1 cellular context compared by ENCODE assay signal in genomic region chr19:44752816-44753618, GRCh38.
TF ChIP-seq lines count a peak whose summit lies in the region.

No MANE protein-coding gene starts in this region.

TF ChIP-seq in K562, 482 proteins besides CTCF, POLR2A, EP300 and RAD21 (continued from another document and continues in another):
- TF ChIP-seq, protein P1, sequence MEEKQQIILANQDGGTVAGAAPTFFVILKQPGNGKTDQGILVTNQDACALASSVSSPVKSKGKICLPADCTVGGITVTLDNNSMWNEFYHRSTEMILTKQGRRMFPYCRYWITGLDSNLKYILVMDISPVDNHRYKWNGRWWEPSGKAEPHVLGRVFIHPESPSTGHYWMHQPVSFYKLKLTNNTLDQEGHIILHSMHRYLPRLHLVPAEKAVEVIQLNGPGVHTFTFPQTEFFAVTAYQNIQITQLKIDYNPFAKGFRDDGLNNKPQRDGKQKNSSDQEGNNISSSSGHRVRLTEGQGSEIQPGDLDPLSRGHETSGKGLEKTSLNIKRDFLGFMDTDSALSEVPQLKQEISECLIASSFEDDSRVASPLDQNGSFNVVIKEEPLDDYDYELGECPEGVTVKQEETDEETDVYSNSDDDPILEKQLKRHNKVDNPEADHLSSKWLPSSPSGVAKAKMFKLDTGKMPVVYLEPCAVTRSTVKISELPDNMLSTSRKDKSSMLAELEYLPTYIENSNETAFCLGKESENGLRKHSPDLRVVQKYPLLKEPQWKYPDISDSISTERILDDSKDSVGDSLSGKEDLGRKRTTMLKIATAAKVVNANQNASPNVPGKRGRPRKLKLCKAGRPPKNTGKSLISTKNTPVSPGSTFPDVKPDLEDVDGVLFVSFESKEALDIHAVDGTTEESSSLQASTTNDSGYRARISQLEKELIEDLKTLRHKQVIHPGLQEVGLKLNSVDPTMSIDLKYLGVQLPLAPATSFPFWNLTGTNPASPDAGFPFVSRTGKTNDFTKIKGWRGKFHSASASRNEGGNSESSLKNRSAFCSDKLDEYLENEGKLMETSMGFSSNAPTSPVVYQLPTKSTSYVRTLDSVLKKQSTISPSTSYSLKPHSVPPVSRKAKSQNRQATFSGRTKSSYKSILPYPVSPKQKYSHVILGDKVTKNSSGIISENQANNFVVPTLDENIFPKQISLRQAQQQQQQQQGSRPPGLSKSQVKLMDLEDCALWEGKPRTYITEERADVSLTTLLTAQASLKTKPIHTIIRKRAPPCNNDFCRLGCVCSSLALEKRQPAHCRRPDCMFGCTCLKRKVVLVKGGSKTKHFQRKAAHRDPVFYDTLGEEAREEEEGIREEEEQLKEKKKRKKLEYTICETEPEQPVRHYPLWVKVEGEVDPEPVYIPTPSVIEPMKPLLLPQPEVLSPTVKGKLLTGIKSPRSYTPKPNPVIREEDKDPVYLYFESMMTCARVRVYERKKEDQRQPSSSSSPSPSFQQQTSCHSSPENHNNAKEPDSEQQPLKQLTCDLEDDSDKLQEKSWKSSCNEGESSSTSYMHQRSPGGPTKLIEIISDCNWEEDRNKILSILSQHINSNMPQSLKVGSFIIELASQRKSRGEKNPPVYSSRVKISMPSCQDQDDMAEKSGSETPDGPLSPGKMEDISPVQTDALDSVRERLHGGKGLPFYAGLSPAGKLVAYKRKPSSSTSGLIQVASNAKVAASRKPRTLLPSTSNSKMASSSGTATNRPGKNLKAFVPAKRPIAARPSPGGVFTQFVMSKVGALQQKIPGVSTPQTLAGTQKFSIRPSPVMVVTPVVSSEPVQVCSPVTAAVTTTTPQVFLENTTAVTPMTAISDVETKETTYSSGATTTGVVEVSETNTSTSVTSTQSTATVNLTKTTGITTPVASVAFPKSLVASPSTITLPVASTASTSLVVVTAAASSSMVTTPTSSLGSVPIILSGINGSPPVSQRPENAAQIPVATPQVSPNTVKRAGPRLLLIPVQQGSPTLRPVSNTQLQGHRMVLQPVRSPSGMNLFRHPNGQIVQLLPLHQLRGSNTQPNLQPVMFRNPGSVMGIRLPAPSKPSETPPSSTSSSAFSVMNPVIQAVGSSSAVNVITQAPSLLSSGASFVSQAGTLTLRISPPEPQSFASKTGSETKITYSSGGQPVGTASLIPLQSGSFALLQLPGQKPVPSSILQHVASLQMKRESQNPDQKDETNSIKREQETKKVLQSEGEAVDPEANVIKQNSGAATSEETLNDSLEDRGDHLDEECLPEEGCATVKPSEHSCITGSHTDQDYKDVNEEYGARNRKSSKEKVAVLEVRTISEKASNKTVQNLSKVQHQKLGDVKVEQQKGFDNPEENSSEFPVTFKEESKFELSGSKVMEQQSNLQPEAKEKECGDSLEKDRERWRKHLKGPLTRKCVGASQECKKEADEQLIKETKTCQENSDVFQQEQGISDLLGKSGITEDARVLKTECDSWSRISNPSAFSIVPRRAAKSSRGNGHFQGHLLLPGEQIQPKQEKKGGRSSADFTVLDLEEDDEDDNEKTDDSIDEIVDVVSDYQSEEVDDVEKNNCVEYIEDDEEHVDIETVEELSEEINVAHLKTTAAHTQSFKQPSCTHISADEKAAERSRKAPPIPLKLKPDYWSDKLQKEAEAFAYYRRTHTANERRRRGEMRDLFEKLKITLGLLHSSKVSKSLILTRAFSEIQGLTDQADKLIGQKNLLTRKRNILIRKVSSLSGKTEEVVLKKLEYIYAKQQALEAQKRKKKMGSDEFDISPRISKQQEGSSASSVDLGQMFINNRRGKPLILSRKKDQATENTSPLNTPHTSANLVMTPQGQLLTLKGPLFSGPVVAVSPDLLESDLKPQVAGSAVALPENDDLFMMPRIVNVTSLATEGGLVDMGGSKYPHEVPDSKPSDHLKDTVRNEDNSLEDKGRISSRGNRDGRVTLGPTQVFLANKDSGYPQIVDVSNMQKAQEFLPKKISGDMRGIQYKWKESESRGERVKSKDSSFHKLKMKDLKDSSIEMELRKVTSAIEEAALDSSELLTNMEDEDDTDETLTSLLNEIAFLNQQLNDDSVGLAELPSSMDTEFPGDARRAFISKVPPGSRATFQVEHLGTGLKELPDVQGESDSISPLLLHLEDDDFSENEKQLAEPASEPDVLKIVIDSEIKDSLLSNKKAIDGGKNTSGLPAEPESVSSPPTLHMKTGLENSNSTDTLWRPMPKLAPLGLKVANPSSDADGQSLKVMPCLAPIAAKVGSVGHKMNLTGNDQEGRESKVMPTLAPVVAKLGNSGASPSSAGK (IDR thresholded peaks at IDR 0.05) = no peak
- TF ChIP-seq ZNF668 (CRISPR knock-in tag; IDR thresholded peaks at IDR 0.05) = no peak
- TF ChIP-seq FOSL1 (tag; conservative IDR thresholded peaks at IDR 0.05) = peak; percentile 64; the same call in 1 of the 2 replicates
- no peak for TF ChIP-seq MAFF (IDR thresholded peaks at IDR 0.05; ENCODE audit: low read length)
- no peak for TF ChIP-seq NR2F6 (CRISPR knock-in tag; IDR thresholded peaks at IDR 0.05)
- peak; percentile 38; the same call in 1 of the 2 replicates for TF ChIP-seq ZFX (CRISPR knock-in tag; IDR thresholded peaks at IDR 0.05)
- TF ChIP-seq RBM34 (IDR thresholded peaks at IDR 0.05; ENCODE audit: borderline replicate concordance, insufficient read depth, low read length) = no peak
- peak; percentile 59; the same call in 1 of the 2 replicates for TF ChIP-seq CHD2 (IDR thresholded peaks at IDR 0.05; ENCODE audit: low read depth, low read length)
- TF ChIP-seq, protein P2, sequence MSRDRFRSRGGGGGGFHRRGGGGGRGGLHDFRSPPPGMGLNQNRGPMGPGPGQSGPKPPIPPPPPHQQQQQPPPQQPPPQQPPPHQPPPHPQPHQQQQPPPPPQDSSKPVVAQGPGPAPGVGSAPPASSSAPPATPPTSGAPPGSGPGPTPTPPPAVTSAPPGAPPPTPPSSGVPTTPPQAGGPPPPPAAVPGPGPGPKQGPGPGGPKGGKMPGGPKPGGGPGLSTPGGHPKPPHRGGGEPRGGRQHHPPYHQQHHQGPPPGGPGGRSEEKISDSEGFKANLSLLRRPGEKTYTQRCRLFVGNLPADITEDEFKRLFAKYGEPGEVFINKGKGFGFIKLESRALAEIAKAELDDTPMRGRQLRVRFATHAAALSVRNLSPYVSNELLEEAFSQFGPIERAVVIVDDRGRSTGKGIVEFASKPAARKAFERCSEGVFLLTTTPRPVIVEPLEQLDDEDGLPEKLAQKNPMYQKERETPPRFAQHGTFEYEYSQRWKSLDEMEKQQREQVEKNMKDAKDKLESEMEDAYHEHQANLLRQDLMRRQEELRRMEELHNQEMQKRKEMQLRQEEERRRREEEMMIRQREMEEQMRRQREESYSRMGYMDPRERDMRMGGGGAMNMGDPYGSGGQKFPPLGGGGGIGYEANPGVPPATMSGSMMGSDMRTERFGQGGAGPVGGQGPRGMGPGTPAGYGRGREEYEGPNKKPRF (IDR thresholded peaks at IDR 0.05; ENCODE audit: low read depth, low read length) = no peak
- no peak for TF ChIP-seq SMC3 (conservative IDR thresholded peaks at IDR 0.05; ENCODE audit: insufficient read depth, low read depth, low read length)
- no peak for TF ChIP-seq HNRNPL (IDR thresholded peaks at IDR 0.05; ENCODE audit: low read depth, low read length)
- TF ChIP-seq NR4A1 (CRISPR knock-in tag; IDR thresholded peaks at IDR 0.05) = no peak
- 0 out of 2 replicates have a peak, but pooled peaks have one; percentile 57 for TF ChIP-seq NR4A1 (tag; IDR thresholded peaks at IDR 0.05)
- TF ChIP-seq ZBTB8A (IDR thresholded peaks at IDR 0.05; ENCODE audit: partially characterized antibody) = no peak
- TF ChIP-seq PBX2 (CRISPR knock-in tag; IDR thresholded peaks at IDR 0.05; ENCODE audit: low read depth) = peak; percentile 88
- peak; percentile 94 for TF ChIP-seq PBX2 (tag; conservative IDR thresholded peaks at IDR 0.05; ENCODE audit: low read depth)
- no peak for TF ChIP-seq SIX5 (IDR thresholded peaks at IDR 0.05; ENCODE audit: borderline replicate concordance in 1 of 2, insufficient read depth in 1 of 2, low read depth in 1 of 2, low read length in 2 of 2)
- TF ChIP-seq, protein P3, sequence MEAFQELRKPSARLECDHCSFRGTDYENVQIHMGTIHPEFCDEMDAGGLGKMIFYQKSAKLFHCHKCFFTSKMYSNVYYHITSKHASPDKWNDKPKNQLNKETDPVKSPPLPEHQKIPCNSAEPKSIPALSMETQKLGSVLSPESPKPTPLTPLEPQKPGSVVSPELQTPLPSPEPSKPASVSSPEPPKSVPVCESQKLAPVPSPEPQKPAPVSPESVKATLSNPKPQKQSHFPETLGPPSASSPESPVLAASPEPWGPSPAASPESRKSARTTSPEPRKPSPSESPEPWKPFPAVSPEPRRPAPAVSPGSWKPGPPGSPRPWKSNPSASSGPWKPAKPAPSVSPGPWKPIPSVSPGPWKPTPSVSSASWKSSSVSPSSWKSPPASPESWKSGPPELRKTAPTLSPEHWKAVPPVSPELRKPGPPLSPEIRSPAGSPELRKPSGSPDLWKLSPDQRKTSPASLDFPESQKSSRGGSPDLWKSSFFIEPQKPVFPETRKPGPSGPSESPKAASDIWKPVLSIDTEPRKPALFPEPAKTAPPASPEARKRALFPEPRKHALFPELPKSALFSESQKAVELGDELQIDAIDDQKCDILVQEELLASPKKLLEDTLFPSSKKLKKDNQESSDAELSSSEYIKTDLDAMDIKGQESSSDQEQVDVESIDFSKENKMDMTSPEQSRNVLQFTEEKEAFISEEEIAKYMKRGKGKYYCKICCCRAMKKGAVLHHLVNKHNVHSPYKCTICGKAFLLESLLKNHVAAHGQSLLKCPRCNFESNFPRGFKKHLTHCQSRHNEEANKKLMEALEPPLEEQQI (IDR thresholded peaks at IDR 0.05) = no peak
- TF ChIP-seq STAG1 (CRISPR knock-in tag; IDR thresholded peaks at IDR 0.05; ENCODE audit: borderline replicate concordance) = no peak
- no peak for TF ChIP-seq SP2 (IDR thresholded peaks at IDR 0.05; ENCODE audit: extremely low read depth, low read depth, low read length, poor library complexity, severe bottlenecking)
- no peak for TF ChIP-seq ZNF695 (CRISPR knock-in tag; IDR thresholded peaks at IDR 0.05)
- no peak for TF ChIP-seq MECOM (CRISPR knock-in tag; IDR thresholded peaks at IDR 0.05)
- no peak for TF ChIP-seq ELK1 (CRISPR knock-in tag; IDR thresholded peaks at IDR 0.05)
- no peak for TF ChIP-seq ZNF445 (CRISPR knock-in tag; IDR thresholded peaks at IDR 0.05; ENCODE audit: low read depth)
- TF ChIP-seq RUNX1 (IDR thresholded peaks at IDR 0.05; ENCODE audit: low read depth) = peak; percentile 100
- TF ChIP-seq ZNF143 (CRISPR knock-in tag; IDR thresholded peaks at IDR 0.05) = no peak
- no peak for TF ChIP-seq XRCC3 (IDR thresholded peaks at IDR 0.05)
- no peak for TF ChIP-seq NFIX (CRISPR knock-in tag; IDR thresholded peaks at IDR 0.05; ENCODE audit: low read depth)
- no peak for TF ChIP-seq SMAD1 (IDR thresholded peaks at IDR 0.05; ENCODE audit: low read depth, low read length, partially characterized antibody)
- TF ChIP-seq, protein P4, sequence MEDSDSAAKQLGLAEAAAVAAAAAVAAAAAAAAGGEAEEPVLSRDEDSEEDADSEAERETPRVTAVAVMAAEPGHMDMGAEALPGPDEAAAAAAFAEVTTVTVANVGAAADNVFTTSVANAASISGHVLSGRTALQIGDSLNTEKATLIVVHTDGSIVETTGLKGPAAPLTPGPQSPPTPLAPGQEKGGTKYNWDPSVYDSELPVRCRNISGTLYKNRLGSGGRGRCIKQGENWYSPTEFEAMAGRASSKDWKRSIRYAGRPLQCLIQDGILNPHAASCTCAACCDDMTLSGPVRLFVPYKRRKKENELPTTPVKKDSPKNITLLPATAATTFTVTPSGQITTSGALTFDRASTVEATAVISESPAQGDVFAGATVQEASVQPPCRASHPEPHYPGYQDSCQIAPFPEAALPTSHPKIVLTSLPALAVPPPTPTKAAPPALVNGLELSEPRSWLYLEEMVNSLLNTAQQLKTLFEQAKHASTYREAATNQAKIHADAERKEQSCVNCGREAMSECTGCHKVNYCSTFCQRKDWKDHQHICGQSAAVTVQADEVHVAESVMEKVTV (CRISPR knock-in tag; IDR thresholded peaks at IDR 0.05) = no peak
- TF ChIP-seq KDM5B (IDR thresholded peaks at IDR 0.05; ENCODE audit: insufficient replicate concordance, low read depth, low read length) = no peak
- peak; percentile 46 for TF ChIP-seq SETDB1 (IDR thresholded peaks at IDR 0.05; ENCODE audit: low read length)
- no peak for TF ChIP-seq POLR3A (IDR thresholded peaks at IDR 0.05; ENCODE audit: borderline replicate concordance, extremely low read depth, insufficient read depth, insufficient read length)
- no peak for TF ChIP-seq POU5F1 (IDR thresholded peaks at IDR 0.05; ENCODE audit: borderline replicate concordance, low read depth, low read length, partially characterized antibody)
- peak; percentile 57; the same call in 1 of the 2 replicates for TF ChIP-seq KHSRP (IDR thresholded peaks at IDR 0.05)
- no peak for TF ChIP-seq DNMT1 (IDR thresholded peaks at IDR 0.05)
- TF ChIP-seq L3MBTL2 (IDR thresholded peaks at IDR 0.05) = peak; percentile 31; the same call in 1 of the 2 replicates
- peak; percentile 85 for TF ChIP-seq MTA2 (IDR thresholded peaks at IDR 0.05; ENCODE audit: low read depth)
- TF ChIP-seq PPARD (CRISPR knock-in tag; IDR thresholded peaks at IDR 0.05) = no peak
- TF ChIP-seq CBX5 (IDR thresholded peaks at IDR 0.05; ENCODE audit: borderline replicate concordance, low read depth) = peak; percentile 68; the same call in 1 of the 2 replicates
- TF ChIP-seq FOS (IDR thresholded peaks at IDR 0.05; ENCODE audit: extremely low read depth, insufficient read length) = no peak
- TF ChIP-seq GTF2A2 (tag; IDR thresholded peaks at IDR 0.05) = no peak
- TF ChIP-seq GABPB2 (CRISPR knock-in tag; conservative IDR thresholded peaks at IDR 0.05) = no peak
- peak; percentile 46; the same call in 1 of the 2 replicates for TF ChIP-seq CTBP1 (IDR thresholded peaks at IDR 0.05; ENCODE audit: borderline replicate concordance)
